ENCODE assay signal across 16 cellular contexts in genomic region chr1:156865865-156866678, GRCh38. TPM values are rescaled to one million over a fixed set of nuclear protein-coding genes. Genes with fewer than 3 reads are reported as not detected.
DNase-seq lines count a peak whose midpoint lies in the region; ATAC-seq lines count a peak whose summit lies in the region.
"Had no signal": no experiment of that assay in that cellular context is flagged by ENCODE, and none has a peak within 500 bp of the region (broad histone marks: within the 10 kb centered on the region; RNA-seq: fewer than 3 reads in every experiment).

No MANE protein-coding gene starts in this region.

- H3K36me3 Mint-ChIP-seq in activated T-cell treated with anti-CD3 and anti-CD28 coated beads, Interleukin-2, amount 50 U/mL, for 24 hours (ENCODE audit: low read depth), result no peaks in the 10 kb centered on the region
- H3K36me3 Mint-ChIP-seq in activated T-helper 1 cell treated with anti-CD3 and anti-CD28 coated beads, Interleukin-12 subunit alpha, Interleukin-12 subunit beta, Interleukin-2, Interleukin-4 antibody, amounts not matched to agents 30 ng/mL and 10 ng/mL and 1 ng/mL, durations not matched to agents 14 hours and 24 hours and 36 hours (ENCODE audit: low read depth), result peaks cover 31% of the 10 kb centered on the region
- H3K36me3 Mint-ChIP-seq in stimulated activated memory B cell treated with anti-CD40 and anti-IgM and Interleukin-4, amounts not matched to agents 10 μg/mL and 1 μg/mL and 100 μg/mL, for 72 hours, result no peaks in the 10 kb centered on the region
- H3K36me3 Mint-ChIP-seq: mesothelial cell of epicardium had no signal

- no peak overlapping the region for H3K4me3 Mint-ChIP-seq in activated T-cell treated with anti-CD3 and anti-CD28 coated beads, Interleukin-2, amount 50 U/mL, for 24 hours
- peak overlapping the region; percentile 46 for H3K4me3 Mint-ChIP-seq in activated T-helper 1 cell treated with anti-CD3 and anti-CD28 coated beads, Interleukin-12 subunit alpha, Interleukin-12 subunit beta, Interleukin-2, Interleukin-4 antibody, amounts not matched to agents 30 ng/mL and 10 ng/mL and 1 ng/mL, durations not matched to agents 14 hours and 24 hours and 36 hours
- no peak overlapping the region for H3K4me3 Mint-ChIP-seq in stimulated activated memory B cell treated with anti-CD40 and anti-IgM and Interleukin-4, amounts not matched to agents 10 μg/mL and 1 μg/mL and 100 μg/mL, for 72 hours
- H3K4me3 Mint-ChIP-seq: mesothelial cell of epicardium had no signal

- H3K4me1 Mint-ChIP-seq in activated T-cell treated with anti-CD3 and anti-CD28 coated beads, Interleukin-2, amount 50 U/mL, for 24 hours (ENCODE audit: low read depth), result peaks cover 46% of the 10 kb centered on the region
- H3K4me1 Mint-ChIP-seq in activated T-helper 1 cell treated with anti-CD3 and anti-CD28 coated beads, Interleukin-12 subunit alpha, Interleukin-12 subunit beta, Interleukin-2, Interleukin-4 antibody, amounts not matched to agents 30 ng/mL and 10 ng/mL and 1 ng/mL, durations not matched to agents 14 hours and 24 hours and 36 hours (ENCODE audit: low read depth), result peaks cover 85% of the 10 kb centered on the region
- H3K4me1 Mint-ChIP-seq in stimulated activated memory B cell treated with anti-CD40 and anti-IgM and Interleukin-4, amounts not matched to agents 10 μg/mL and 1 μg/mL and 100 μg/mL, for 72 hours, result peaks cover 13% of the 10 kb centered on the region

- intact Hi-C loops in activated T-helper 1 cell treated with anti-CD3 and anti-CD28 coated beads, Interleukin-12 subunit alpha, Interleukin-12 subunit beta, Interleukin-2, Interleukin-4 antibody, amounts not matched to agents 30 ng/mL and 10 ng/mL and 1 ng/mL, durations not matched to agents 14 hours and 24 hours and 36 hours (cut with micrococcal nuclease), result no loop called here

- peaks cover 50% of the 10 kb centered on the region for H3K27me3 Mint-ChIP-seq in activated T-cell treated with anti-CD3 and anti-CD28 coated beads, Interleukin-2, amount 50 U/mL, for 24 hours
- peaks cover 4% of the 10 kb centered on the region for H3K27me3 Mint-ChIP-seq in activated T-helper 1 cell treated with anti-CD3 and anti-CD28 coated beads, Interleukin-12 subunit alpha, Interleukin-12 subunit beta, Interleukin-2, Interleukin-4 antibody, amounts not matched to agents 30 ng/mL and 10 ng/mL and 1 ng/mL, durations not matched to agents 14 hours and 24 hours and 36 hours (ENCODE audit: insufficient read depth)
- H3K27me3 Mint-ChIP-seq in stimulated activated memory B cell treated with anti-CD40 and anti-IgM and Interleukin-4, amounts not matched to agents 10 μg/mL and 1 μg/mL and 100 μg/mL, for 72 hours, result peaks cover 89% of the 10 kb centered on the region

- no peak for DNase-seq in activated T-cell treated with anti-CD3 and anti-CD28 coated beads, Interleukin-2, amount 50 U/mL, for 24 hours
- DNase-seq in activated T-cell treated with anti-CD3 and anti-CD28 coated beads for 4 hours (no peak), NCI-H2171 treated with DMSO at 0.1 percent for 48 hours (lab: John Stamatoyannopoulos, UW) (peak; percentile 31), NCI-H526 (lab: John Stamatoyannopoulos, UW) (no peak), SHP77 treated with DMSO at 0.1 percent for 48 hours (lab: John Stamatoyannopoulos, UW) (no peak)
- no peak for DNase-seq in activated T-helper 1 cell treated with anti-CD3 and anti-CD28 coated beads, Interleukin-12 subunit alpha, Interleukin-12 subunit beta, Interleukin-2, Interleukin-4 antibody, amounts not matched to agents 30 ng/mL and 10 ng/mL and 1 ng/mL, durations not matched to agents 14 hours and 24 hours and 36 hours (ENCODE audit: low spot score)
- DNase-seq: activated effector memory CD4-positive, alpha-beta T cell treated with anti-CD3 and anti-CD28 coated beads, Interleukin-2, amount 50 U/mL, for 16 hours; Caco-2; left cardiac atrium; NCI-H2081; NCI-H748 treated with DMSO at 0.1 percent for 48 hours; substantia nigra had no signal

- ATAC-seq in stimulated activated memory B cell treated with anti-CD40 and anti-IgM and Interleukin-4, amounts not matched to agents 10 μg/mL and 1 μg/mL and 100 μg/mL, for 72 hours, result peak; percentile 3
- ATAC-seq in HG02642 (IDR thresholded peaks at IDR 0.05; ENCODE audit: poor library complexity, unreplicated experiment), result no peak
- ATAC-seq: left cardiac atrium had no signal

- H3K9me3 Mint-ChIP-seq in activated T-cell treated with anti-CD3 and anti-CD28 coated beads, Interleukin-2, amount 50 U/mL, for 24 hours, result no peaks in the 10 kb centered on the region
- no peaks in the 10 kb centered on the region for H3K9me3 Mint-ChIP-seq in activated T-helper 1 cell treated with anti-CD3 and anti-CD28 coated beads, Interleukin-12 subunit alpha, Interleukin-12 subunit beta, Interleukin-2, Interleukin-4 antibody, amounts not matched to agents 30 ng/mL and 10 ng/mL and 1 ng/mL, durations not matched to agents 14 hours and 24 hours and 36 hours
- no peaks in the 10 kb centered on the region for H3K9me3 Mint-ChIP-seq in stimulated activated memory B cell treated with anti-CD40 and anti-IgM and Interleukin-4, amounts not matched to agents 10 μg/mL and 1 μg/mL and 100 μg/mL, for 72 hours
- H3K9me3 Mint-ChIP-seq: mesothelial cell of epicardium had no signal

- peak overlapping the region; percentile 23 for H3K27ac Mint-ChIP-seq in activated T-cell treated with anti-CD3 and anti-CD28 coated beads, Interleukin-2, amount 50 U/mL, for 24 hours
- peak overlapping the region; percentile 88 for H3K27ac Mint-ChIP-seq in activated T-helper 1 cell treated with anti-CD3 and anti-CD28 coated beads, Interleukin-12 subunit alpha, Interleukin-12 subunit beta, Interleukin-2, Interleukin-4 antibody, amounts not matched to agents 30 ng/mL and 10 ng/mL and 1 ng/mL, durations not matched to agents 14 hours and 24 hours and 36 hours
- H3K27ac Mint-ChIP-seq in stimulated activated memory B cell treated with anti-CD40 and anti-IgM and Interleukin-4, amounts not matched to agents 10 μg/mL and 1 μg/mL and 100 μg/mL, for 72 hours, result no peak overlapping the region
- H3K27ac Mint-ChIP-seq: mesothelial cell of epicardium had no signal

RNA-seq across cellular contexts. Expression of gene NTRK1, which starts 5.4 kb away (rescaled TPM):
- 49.1 and 49.8 TPM in 2 replicates for total RNA-seq in activated T-helper 1 cell treated with anti-CD3 and anti-CD28 coated beads, Interleukin-12 subunit alpha, Interleukin-12 subunit beta, Interleukin-2, Interleukin-4 antibody, amounts not matched to agents 30 ng/mL and 10 ng/mL and 1 ng/mL, durations not matched to agents 14 hours and 24 hours and 36 hours
- total RNA-seq: Caco-2, RPMI7951 had no signal

RNA-seq across cellular contexts. Expression of gene INSRR, which starts 7.2 kb away (rescaled TPM):
- 0.65 and 0.78 TPM in 2 replicates for total RNA-seq in activated T-helper 1 cell treated with anti-CD3 and anti-CD28 coated beads, Interleukin-12 subunit alpha, Interleukin-12 subunit beta, Interleukin-2, Interleukin-4 antibody, amounts not matched to agents 30 ng/mL and 10 ng/mL and 1 ng/mL, durations not matched to agents 14 hours and 24 hours and 36 hours
- total RNA-seq: Caco-2, RPMI7951 had no signal

RNA-seq across cellular contexts. Expression of gene PEAR1, which starts 27.4 kb away (rescaled TPM):
- 0.36 and 0.51 TPM in 2 replicates for total RNA-seq in activated T-helper 1 cell treated with anti-CD3 and anti-CD28 coated beads, Interleukin-12 subunit alpha, Interleukin-12 subunit beta, Interleukin-2, Interleukin-4 antibody, amounts not matched to agents 30 ng/mL and 10 ng/mL and 1 ng/mL, durations not matched to agents 14 hours and 24 hours and 36 hours
- total RNA-seq: RPMI7951 had no signal

RNA-seq across cellular contexts. Expression of gene SH2D2A, which starts 49.4 kb away (rescaled TPM):
- 283 and 286 TPM in 2 replicates for total RNA-seq in activated T-helper 1 cell treated with anti-CD3 and anti-CD28 coated beads, Interleukin-12 subunit alpha, Interleukin-12 subunit beta, Interleukin-2, Interleukin-4 antibody, amounts not matched to agents 30 ng/mL and 10 ng/mL and 1 ng/mL, durations not matched to agents 14 hours and 24 hours and 36 hours

RNA-seq across cellular contexts. Expression of gene LRRC71, which starts 54.4 kb away (rescaled TPM):
- total RNA-seq in activated T-helper 1 cell treated with anti-CD3 and anti-CD28 coated beads, Interleukin-12 subunit alpha, Interleukin-12 subunit beta, Interleukin-2, Interleukin-4 antibody, amounts not matched to agents 30 ng/mL and 10 ng/mL and 1 ng/mL, durations not matched to agents 14 hours and 24 hours and 36 hours, result not detected in 2 replicates
- total RNA-seq: Caco-2, left cardiac atrium, RPMI7951 had no signal
